8 cellular contexts compared by ENCODE assay signal in the genomic region with DNA sequence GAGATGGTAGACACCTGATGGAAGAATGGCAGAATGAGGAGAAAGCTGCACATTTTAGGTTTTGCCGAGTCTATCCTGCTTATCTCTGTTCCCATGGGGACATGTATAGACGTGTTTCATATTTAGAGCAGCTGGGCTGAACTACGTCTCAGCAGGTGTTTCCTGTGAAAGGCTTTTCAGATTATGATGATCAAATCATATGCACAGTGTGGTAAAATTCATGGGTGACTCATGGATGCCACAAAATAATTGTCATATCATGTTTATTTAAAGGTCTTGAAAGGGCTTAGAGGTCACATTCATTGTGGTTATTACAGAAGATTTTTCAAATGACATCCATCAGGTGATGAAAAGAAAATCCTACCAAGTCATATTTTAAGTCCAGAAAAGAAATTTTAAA.
A peak's percentile ranks its signal among the peaks of the same experiment; 100 is the strongest.
DNase-seq lines count a peak whose midpoint lies in the region; ATAC-seq and TF ChIP-seq lines count a peak whose summit lies in the region.

No MANE protein-coding gene starts in this region.

- intact Hi-C loops in CD4-positive, alpha-beta T cell (cut with DNase I, micrococcal nuclease): loop anchor here in 1 of 2 experiments (5.0 kb wide), 1 partner anchor 150 kb away; no protein-coding TSS in a partner anchor

- no peak overlapping the region for H2BK15ac ChIP-seq in H9 (ENCODE audit: low read depth, low read length)

- WGBS in H9 (ENCODE audit: extremely low coverage, insufficient read length, low lambda C conversion rate): no CpG with 5 or more reads among the region's 3 CpGs

- no peak overlapping the region for H3K4ac ChIP-seq in H9 (ENCODE audit: low read depth, low read length)

- no peaks in the 10 kb centered on the region for H3K79me1 ChIP-seq in H9 (ENCODE audit: insufficient read depth, low read depth, low read length, poor library complexity, severe bottlenecking)

- no peak overlapping the region for H4K8ac ChIP-seq in H9 (replicated peaks; ENCODE audit: insufficient read length, low read depth, low read length)

- H3K9me3 Mint-ChIP-seq in CD4-positive, alpha-beta T cell: no peaks in the 10 kb centered on the region
- H3K9me3 Mint-ChIP-seq in stimulated activated memory B cell treated with anti-CD40 and anti-IgM and Interleukin-4, amounts not matched to agents 10 μg/mL and 1 μg/mL and 100 μg/mL, for 72 hours: no peaks in the 10 kb centered on the region
- H3K9me3 Mint-ChIP-seq in neural progenitor cell (no peaks in the 10 kb centered on the region), H9 (no peaks in the 10 kb centered on the region)

- H4K91ac ChIP-seq in H9 (ENCODE audit: insufficient read length, low read depth, low read length): no peak overlapping the region

- no peak overlapping the region for H3K18ac ChIP-seq in H9 (ENCODE audit: insufficient read length, low read depth, low read length)

- H3K27ac Mint-ChIP-seq in CD4-positive, alpha-beta T cell: peak overlapping the region; percentile 78
- peak overlapping the region; percentile 53 for H3K27ac Mint-ChIP-seq in T-helper 17 cell
- no peak overlapping the region for H3K27ac Mint-ChIP-seq in stimulated activated memory B cell treated with anti-CD40 and anti-IgM and Interleukin-4, amounts not matched to agents 10 μg/mL and 1 μg/mL and 100 μg/mL, for 72 hours
- H3K27ac Mint-ChIP-seq in neural progenitor cell: no peak overlapping the region
- H3K27ac Mint-ChIP-seq in H9: no peak overlapping the region

- H3K27me3 ChIP-seq in CD4-positive, alpha-beta T cell (ENCODE audit: control insufficient read depth, insufficient read depth, low read length): no peaks in the 10 kb centered on the region
- H3K27me3 ChIP-seq in WERI-Rb-1 (ENCODE audit: insufficient read depth, low read depth, severe bottlenecking): no peaks in the 10 kb centered on the region
- H3K27me3 ChIP-seq in neural progenitor cell: no peaks in the 10 kb centered on the region
- H3K27me3 ChIP-seq in H9 (ENCODE audit: insufficient read depth, low read length): no peaks in the 10 kb centered on the region

- no peaks in the 10 kb centered on the region for H3K23me2 ChIP-seq in H9 (ENCODE audit: insufficient read length, low read depth, low read length, poor library complexity, severe bottlenecking)

- no peak overlapping the region for H3K56ac ChIP-seq in H9 (ENCODE audit: insufficient read length, low read depth, low read length)

- H3K36me3 ChIP-seq in WERI-Rb-1: no peaks in the 10 kb centered on the region
- H3K36me3 ChIP-seq in neural progenitor cell: no peaks in the 10 kb centered on the region

- H3K4me2 ChIP-seq in neural progenitor cell (no peak overlapping the region), H9 (ENCODE audit: insufficient read depth, insufficient read length, low read length) (no peak overlapping the region)

- no peak overlapping the region for H3K14ac ChIP-seq in H9 (ENCODE audit: insufficient read depth, low read length)

- H3K4me3 ChIP-seq in WERI-Rb-1 (ENCODE audit: low read depth, low read length): no peak overlapping the region
- no peak overlapping the region for H3K4me3 ChIP-seq in neural progenitor cell

- H2AFZ ChIP-seq in neural progenitor cell (replicated peaks): no peak overlapping the region
- no peak overlapping the region for H2AFZ ChIP-seq in H9 (ENCODE audit: low read length)

- H3K4me1 Mint-ChIP-seq in CD4-positive, alpha-beta T cell (ENCODE audit: low read depth): peaks cover 29% of the 10 kb centered on the region
- H3K4me1 Mint-ChIP-seq in T-helper 17 cell (peaks cover 20% of the 10 kb centered on the region), neural progenitor cell (peaks cover 5% of the 10 kb centered on the region), H9 (no peaks in the 10 kb centered on the region)
- peaks cover 10% of the 10 kb centered on the region for H3K4me1 Mint-ChIP-seq in stimulated activated memory B cell treated with anti-CD40 and anti-IgM and Interleukin-4, amounts not matched to agents 10 μg/mL and 1 μg/mL and 100 μg/mL, for 72 hours

- no peak overlapping the region for H2BK12ac ChIP-seq in H9 (ENCODE audit: insufficient read length, low read depth, low read length)

- no peak overlapping the region for H3T11ph ChIP-seq in H9 (ENCODE audit: low read length)

- no peak overlapping the region for H2AK5ac ChIP-seq in H9 (ENCODE audit: insufficient read length, low read length)

- H3K4me3 Mint-ChIP-seq in CD4-positive, alpha-beta T cell: no peak overlapping the region
- H3K4me3 Mint-ChIP-seq in T-helper 17 cell (no peak overlapping the region), neural progenitor cell (no peak overlapping the region), H9 (no peak overlapping the region)
- no peak overlapping the region for H3K4me3 Mint-ChIP-seq in stimulated activated memory B cell treated with anti-CD40 and anti-IgM and Interleukin-4, amounts not matched to agents 10 μg/mL and 1 μg/mL and 100 μg/mL, for 72 hours

- no peaks in the 10 kb centered on the region for H3K9me3 ChIP-seq in CD4-positive, alpha-beta T cell (ENCODE audit: control insufficient read depth, low read length)
- H3K9me3 ChIP-seq in T-helper 17 cell (ENCODE audit: control insufficient read depth, low read length, poor library complexity, severe bottlenecking) (no peaks in the 10 kb centered on the region), WERI-Rb-1 (ENCODE audit: severe bottlenecking) (no peaks in the 10 kb centered on the region), neural progenitor cell (ENCODE audit: low read depth) (no peaks in the 10 kb centered on the region), H9 (ENCODE audit: control insufficient read depth, low read depth, low read length) (no peaks in the 10 kb centered on the region)

- no peak for TF ChIP-seq CTCF in CD4-positive, alpha-beta T cell (IDR thresholded peaks at IDR 0.05)
- TF ChIP-seq CTCF in WERI-Rb-1 (IDR thresholded peaks at IDR 0.05; ENCODE audit: low read depth, low read length) (no peak), neural progenitor cell (IDR thresholded peaks at IDR 0.05) (no peak), H9 (conservative IDR thresholded peaks at IDR 0.05) (no peak)

- POLR2A ChIA-PET in CD4-positive, alpha-beta T cell (lab: Charles Lee): interaction anchor here (1.0 kb wide), 1 partner anchor 27 kb away, joined by 3 read pairs; no protein-coding TSS in a partner anchor

- peak in 2 of 10 experiments; percentile 8 to 27 for DNase-seq in CD4-positive, alpha-beta T cell
- DNase-seq in T-helper 17 cell: peak in 1 of 3 donors; percentile 8
- no peak for DNase-seq in WERI-Rb-1
- DNase-seq in neural progenitor cell (ENCODE audit: low spot score): no peak
- no peak for DNase-seq in H9

- no peak overlapping the region for H2BK120ac ChIP-seq in H9 (ENCODE audit: low read depth, low read length, poor library complexity, severe bottlenecking)

- H2BK5ac ChIP-seq in H9 (ENCODE audit: insufficient read length, low read length): no peak overlapping the region

- no peak overlapping the region for H2BK20ac ChIP-seq in H9 (ENCODE audit: low read depth, low read length, poor library complexity, severe bottlenecking)

- H3F3A ChIP-seq in neural progenitor cell (ENCODE audit: low read depth): no peaks in the 10 kb centered on the region

- H3K27ac ChIP-seq in CD4-positive, alpha-beta T cell (ENCODE audit: low read depth, low read length): no peak overlapping the region
- H3K27ac ChIP-seq in WERI-Rb-1 (no peak overlapping the region), neural progenitor cell (no peak overlapping the region), H9 (ENCODE audit: insufficient read length, low read depth, low read length) (no peak overlapping the region)

- CTCF ChIA-PET in CD4-positive, alpha-beta T cell (lab: Charles Lee): no interaction called here

- no peak overlapping the region for H4K5ac ChIP-seq in H9 (ENCODE audit: insufficient read length, low read depth, low read length)

- no peaks in the 10 kb centered on the region for H3K27me3 Mint-ChIP-seq in CD4-positive, alpha-beta T cell
- H3K27me3 Mint-ChIP-seq in T-helper 17 cell (no peaks in the 10 kb centered on the region), neural progenitor cell (ENCODE audit: insufficient read depth, low read depth) (no peaks in the 10 kb centered on the region), H9 (ENCODE audit: low read depth) (peaks cover 4% of the 10 kb centered on the region; the same call in 1 of the 2 replicates)
- peaks cover 7% of the 10 kb centered on the region for H3K27me3 Mint-ChIP-seq in stimulated activated memory B cell treated with anti-CD40 and anti-IgM and Interleukin-4, amounts not matched to agents 10 μg/mL and 1 μg/mL and 100 μg/mL, for 72 hours

- ATAC-seq in CD4-positive, alpha-beta T cell (ENCODE audit: poor library complexity): peak; percentile 78
- ATAC-seq in GM19035 (IDR thresholded peaks at IDR 0.05; ENCODE audit: unreplicated experiment): peak; percentile 90
- ATAC-seq in HG03135 (IDR thresholded peaks at IDR 0.05; ENCODE audit: unreplicated experiment): peak; percentile 96
- ATAC-seq in T-helper 17 cell: peak; percentile 83
- ATAC-seq in stimulated activated memory B cell treated with anti-CD40 and anti-IgM and Interleukin-4, amounts not matched to agents 10 μg/mL and 1 μg/mL and 100 μg/mL, for 72 hours: peak; percentile 70

- no peak overlapping the region for H3K23ac ChIP-seq in H9 (ENCODE audit: insufficient read length, low read depth, low read length)

- H3K9ac ChIP-seq in neural progenitor cell (no peak overlapping the region), H9 (ENCODE audit: extremely low read depth, insufficient read length, low read length) (no peak overlapping the region)

- H3K4me1 ChIP-seq in neural progenitor cell (peaks cover 4% of the 10 kb centered on the region), H9 (ENCODE audit: insufficient read depth, low read length) (no peaks in the 10 kb centered on the region)

- H3K36me3 Mint-ChIP-seq in CD4-positive, alpha-beta T cell (ENCODE audit: low read depth): no peaks in the 10 kb centered on the region
- no peaks in the 10 kb centered on the region for H3K36me3 Mint-ChIP-seq in T-helper 17 cell (ENCODE audit: low read depth)
- no peaks in the 10 kb centered on the region for H3K36me3 Mint-ChIP-seq in stimulated activated memory B cell treated with anti-CD40 and anti-IgM and Interleukin-4, amounts not matched to agents 10 μg/mL and 1 μg/mL and 100 μg/mL, for 72 hours
- H3K36me3 Mint-ChIP-seq in neural progenitor cell: no peaks in the 10 kb centered on the region
- H3K36me3 Mint-ChIP-seq in H9 (ENCODE audit: insufficient read depth in 1 of 3, low read depth in 3 of 3): no peaks in the 10 kb centered on the region

- H3K79me2 ChIP-seq in neural progenitor cell (ENCODE audit: low read depth) (no peaks in the 10 kb centered on the region), H9 (ENCODE audit: insufficient read depth, low read length) (no peaks in the 10 kb centered on the region)

- H4K20me1 ChIP-seq in neural progenitor cell (ENCODE audit: low read depth) (no peaks in the 10 kb centered on the region), H9 (ENCODE audit: control insufficient read depth, insufficient read depth, insufficient read length) (no peaks in the 10 kb centered on the region)

Comparison
In these comparisons a context has a peak if more than half of its experiments do, and no peak if none do; other contexts are left out.
1. H3K27ac Mint-ChIP-seq: peak in CD4-positive, alpha-beta T cell (single experiment) and T-helper 17 cell (single experiment); none in stimulated activated memory B cell treated with anti-CD40 and anti-IgM and Interleukin-4, amounts not matched to agents 10 μg/mL and 1 μg/mL and 100 μg/mL, for 72 hours (single experiment), neural progenitor cell (single experiment) and H9 (0 of 3).
2. Peak in every context shown above with its lines, with median percentiles within 50 percentile points of each other: ATAC-seq.